8 cellular contexts compared by ENCODE assay signal in genomic region chr11:60193687-60194433, GRCh38. TPM values are rescaled to one million over a fixed set of nuclear protein-coding genes. Genes with fewer than 3 reads are reported as not detected.
DNase-seq lines count a peak whose midpoint lies in the region; ATAC-seq and TF ChIP-seq lines count a peak whose summit lies in the region.

No MANE protein-coding gene starts in this region.

- H3K27me3 ChIP-seq in A673 (replicated peaks; ENCODE audit: insufficient read depth, low read depth, low read length, poor library complexity) = no peaks in the 10 kb centered on the region
- no peaks in the 10 kb centered on the region for H3K27me3 ChIP-seq in endodermal cell (ENCODE audit: control insufficient read depth, insufficient read depth, low read length, poor library complexity, severe bottlenecking)
- no peaks in the 10 kb centered on the region for H3K27me3 ChIP-seq in testis

- no peaks in the 10 kb centered on the region for H3K9me3 ChIP-seq in A673 (ENCODE audit: low read depth, low read length, poor library complexity, severe bottlenecking)
- H3K9me3 ChIP-seq in endodermal cell (ENCODE audit: control insufficient read depth, low read length) = peaks cover 8% of the 10 kb centered on the region
- H3K9me3 ChIP-seq in testis = no peaks in the 10 kb centered on the region

- intact Hi-C loops in A673 (cut with micrococcal nuclease; ENCODE audit: unreplicated experiment) (loop anchor here (5.0 kb wide), 1 partner anchor 372 kb away; no protein-coding TSS in a partner anchor), testis (cut with DNase I; ENCODE audit: low total_unique reads) (no loop called here)

- no TSS peak for BruUV-seq in A673 (replicated peaks; lab: Mats Ljungman, UMichigan)

- H3K9ac ChIP-seq in endodermal cell (ENCODE audit: extremely low read depth, low read length, poor library complexity, severe bottlenecking) = no peak overlapping the region

- H3K4me3 ChIP-seq in A673 (ENCODE audit: low read depth, low read length, poor library complexity, severe bottlenecking) = no peak overlapping the region
- H3K4me3 ChIP-seq in endodermal cell (ENCODE audit: low read length) = no peak overlapping the region
- H3K4me3 ChIP-seq in testis = no peak overlapping the region

- H3K4me1 ChIP-seq in A673 (ENCODE audit: insufficient read depth, low read length, poor library complexity, severe bottlenecking) (no peaks in the 10 kb centered on the region), endodermal cell (ENCODE audit: control insufficient read depth, insufficient read depth, low read length) (no peaks in the 10 kb centered on the region), testis (peaks cover 13% of the 10 kb centered on the region)

- no peak overlapping the region for H3K27ac Mint-ChIP-seq in endodermal cell
- H3K27ac Mint-ChIP-seq in naive B cell = peak overlapping the region in 5 of 6 donors; percentile 42 to 91 (median 71)

- POLR2A ChIA-PET in A673 (lab: Charles Lee; ENCODE audit: low non-redundant PET) = no interaction called here

- CTCF ChIA-PET in A673 (lab: Charles Lee) = no interaction called here

- H3K9me3 Mint-ChIP-seq in endodermal cell = peaks cover 16% of the 10 kb centered on the region
- H3K9me3 Mint-ChIP-seq in naive B cell = peaks cover 0 to 24% (median 19%) of the 10 kb centered on the region in 7 donors

- H3K36me3 ChIP-seq in A673 (ENCODE audit: insufficient read depth, low read length, poor library complexity, severe bottlenecking) = no peaks in the 10 kb centered on the region
- H3K36me3 ChIP-seq in endodermal cell (ENCODE audit: control insufficient read depth, insufficient read depth, low read length) = no peaks in the 10 kb centered on the region
- no peaks in the 10 kb centered on the region for H3K36me3 ChIP-seq in testis (ENCODE audit: low read depth, missing control alignments)

- DNase-seq in A673 (ENCODE audit: low spot score) (peak; percentile 79), NCI-H226 (peak; percentile 14), endodermal cell (peak; percentile 90), naive B cell (peak; percentile 43), testis (peak; percentile 89)
- DNase-seq in activated CD4-positive, alpha-beta T cell treated with anti-CD3 and anti-CD28 coated beads, Interleukin-2, amount 50 U/mL, for 4 hours = peak; percentile 37 to 48

- no peaks in the 10 kb centered on the region for H3K27me3 Mint-ChIP-seq in endodermal cell (ENCODE audit: insufficient read depth)
- H3K27me3 Mint-ChIP-seq in naive B cell = peaks cover 0 to 3% (median 0%) of the 10 kb centered on the region in 3 donors

- H3K36me3 Mint-ChIP-seq in endodermal cell (ENCODE audit: low read depth) (no peaks in the 10 kb centered on the region), naive B cell (peaks cover 0 to 17% of the 10 kb centered on the region in 2 donors)

- H3K4me3 Mint-ChIP-seq in endodermal cell (no peak overlapping the region), naive B cell (peak overlapping the region in 5 of 8 donors; percentile 10 to 78 (median 61))

- H3K4me1 Mint-ChIP-seq in endodermal cell = peaks cover 4% of the 10 kb centered on the region
- H3K4me1 Mint-ChIP-seq in naive B cell = peaks cover 12 to 19% (median 14%) of the 10 kb centered on the region in 3 donors

- TF ChIP-seq CTCF in A673 (conservative IDR thresholded peaks at IDR 0.05; ENCODE audit: low read depth, low read length) (peak; percentile 92), endodermal cell (conservative IDR thresholded peaks at IDR 0.05) (peak; percentile 92), testis (IDR thresholded peaks at IDR 0.05) (peak; percentile 76 to 90 (median 89))

- peak; percentile 94 for ATAC-seq in GM18498 (IDR thresholded peaks at IDR 0.05; ENCODE audit: unreplicated experiment)
- ATAC-seq in HG02973 (IDR thresholded peaks at IDR 0.05; ENCODE audit: unreplicated experiment) = peak; percentile 95
- ATAC-seq in naive B cell (ENCODE audit: low read depth in 2 of 2) = peak; percentile 81 to 84

- H3K27ac ChIP-seq in A673 (ENCODE audit: low read depth, low read length, poor library complexity, severe bottlenecking) = no peak overlapping the region
- no peak overlapping the region for H3K27ac ChIP-seq in endodermal cell (ENCODE audit: low read depth, low read length)
- peak overlapping the region; percentile 59 to 60 for H3K27ac ChIP-seq in testis

- no peak for TF ChIP-seq POLR2A in testis (IDR thresholded peaks at IDR 0.05)

- WGBS in endodermal cell (ENCODE audit: insufficient coverage in 1 of 2, insufficient read length in 1 of 2), 2 experiments = 54% methylated on average over 1 of the region's 1 CpG; no CpG with 5 or more reads in 1 of the 2 experiments
- WGBS in testis, 2 donors = 11 to 23% methylated on average over 1 of the region's 1 CpG

RNA-seq across cellular contexts. Expression of gene MS4A6A, which starts 11.0 kb away (rescaled TPM):
- total RNA-seq in A673 (2021) = not detected in 2 replicates
- not detected for total RNA-seq in endodermal cell
- 0.50 TPM for polyA plus RNA-seq in endodermal cell (2013, experiment 1 of 2)
- not detected for polyA plus RNA-seq in endodermal cell (2013, experiment 2 of 2)
- polyA plus RNA-seq in naive B cell (ENCODE audit: low read depth in 6 of 6) = 10 to 100 TPM in 2 of 6 donors, 1 to 10 TPM in 4; 1.5 to 11.3 (median 3.3) TPM
- 10 to 100 TPM in 1 of 2 donors, 1 to 10 TPM in 1; 6.1 to 21.6 TPM for total RNA-seq in testis
- polyA plus RNA-seq in testis (ENCODE audit: insufficient read depth, low read depth, low replicate concordance) = 49.5 TPM

RNA-seq across cellular contexts. Expression of gene MS4A4E, which starts 49.1 kb away (rescaled TPM):
- total RNA-seq in A673 (2021) = not detected in 2 replicates
- total RNA-seq in endodermal cell = under 1 TPM in 1 of 2 donors, not detected in 1; 0.31 TPM
- not detected for polyA plus RNA-seq in endodermal cell (2013, experiment 1 of 2)
- polyA plus RNA-seq in endodermal cell (2013, experiment 2 of 2) = not detected
- not detected for polyA plus RNA-seq in naive B cell (ENCODE audit: low read depth in 6 of 6)
- 1 to 10 TPM; 3.8 to 4.6 TPM for total RNA-seq in testis
- 1.3 TPM for polyA plus RNA-seq in testis (ENCODE audit: insufficient read depth, low read depth, low replicate concordance)

Comparison
In these comparisons a context has a peak if more than half of its experiments do, and no peak if none do; other contexts are left out.
1. DNase-seq: peak in every context shown above with its lines; median percentile 90 in endodermal cell; 89 in testis; 79 in A673; 43 in naive B cell; 42 in activated CD4-positive, alpha-beta T cell treated with anti-CD3 and anti-CD28 coated beads, Interleukin-2, amount 50 U/mL, for 4 hours; 14 in NCI-H226.
2. H3K27ac ChIP-seq: peak in testis (2 of 2); none in A673 (single experiment) and endodermal cell (single experiment).
3. Peak in every context shown above with its lines, with median percentiles within 50 percentile points of each other: CTCF ChIP-seq and ATAC-seq.